Comparison of ENCODE assay signal across 8 cellular contexts in genomic region chr3:124078978-124079911, GRCh38. TPM values are rescaled to one million over a fixed set of nuclear protein-coding genes. Genes with fewer than 3 reads are reported as not detected.
DNase-seq lines count a peak whose midpoint lies in the region; ATAC-seq and TF ChIP-seq lines count a peak whose summit lies in the region.

No MANE protein-coding gene starts in this region.

- H3K27me3 Mint-ChIP-seq in HFFc6 (ENCODE audit: insufficient read depth) (peaks cover 19% of the 10 kb centered on the region), endothelial cell (ENCODE audit: unreplicated experiment) (peaks cover 4% of the 10 kb centered on the region), nephron progenitor cell (ENCODE audit: low read depth, poor library complexity) (peaks cover 9% of the 10 kb centered on the region)

- H3K27ac Mint-ChIP-seq in HFFc6 (no peak overlapping the region), endothelial cell (ENCODE audit: unreplicated experiment) (peak overlapping the region; percentile 94), nephron progenitor cell (peak overlapping the region; percentile 17)

- H3K36me3 Mint-ChIP-seq in HFFc6 (ENCODE audit: low read depth) = no peaks in the 10 kb centered on the region
- H3K36me3 Mint-ChIP-seq in endothelial cell (ENCODE audit: low read depth, unreplicated experiment) = peaks cover 13% of the 10 kb centered on the region
- H3K36me3 Mint-ChIP-seq in nephron progenitor cell (ENCODE audit: low read depth) = no peaks in the 10 kb centered on the region

- H3K4me3 Mint-ChIP-seq in HFFc6 (no peak overlapping the region), endothelial cell (ENCODE audit: unreplicated experiment) (peak overlapping the region; percentile 80), nephron progenitor cell (no peak overlapping the region)

- no peak for ATAC-seq in activated CD4-positive, CD25-positive, alpha-beta regulatory T cell treated with anti-CD3 and anti-CD28 coated beads, Interleukin-2, amount 50 U/mL, for 24 hours

- DNase-seq in D341Med (ENCODE audit: low spot score) (peak; percentile 53), HFFc6 (peak; percentile 50), NOMO-1 treated with dmso at 0.1 percent for 144 hours (lab: John Stamatoyannopoulos, UW; ENCODE audit: unreplicated experiment) (peak; percentile 1), endothelial cell (ENCODE audit: low spot score) (peak; percentile 25), nephron progenitor cell (peak; percentile 27), epidermal melanocyte (ENCODE audit: insufficient read length, low spot score) (no peak)
- no peak for DNase-seq in activated effector memory CD4-positive, alpha-beta T cell treated with anti-CD3 and anti-CD28 coated beads, Interleukin-2, amount 50 U/mL, for 16 hours

- H3K9me3 Mint-ChIP-seq in HFFc6 = no peaks in the 10 kb centered on the region
- no peaks in the 10 kb centered on the region for H3K9me3 Mint-ChIP-seq in endothelial cell (ENCODE audit: unreplicated experiment)
- H3K9me3 Mint-ChIP-seq in nephron progenitor cell = no peaks in the 10 kb centered on the region

- H3K4me1 Mint-ChIP-seq in HFFc6 (ENCODE audit: low read depth) (no peaks in the 10 kb centered on the region), endothelial cell (ENCODE audit: unreplicated experiment) (peaks cover 73% of the 10 kb centered on the region), nephron progenitor cell (peaks cover 30% of the 10 kb centered on the region)

- TF ChIP-seq CTCF in HFFc6 (IDR thresholded peaks at IDR 0.05) = peak; percentile 96
- TF ChIP-seq CTCF in endothelial cell (IDR thresholded peaks at IDR 0.05; ENCODE audit: unreplicated experiment) = peak; percentile 93
- TF ChIP-seq CTCF in nephron progenitor cell (IDR thresholded peaks at IDR 0.05) = peak; percentile 87

RNA-seq across cellular contexts. Expression of gene KALRN, which starts 46.1 kb away (rescaled TPM):
- total RNA-seq in HFFc6 (2021; fragmentation: NEBNext Ultra II Directional; extraction: Animal tissue kit (Norgen Biotek cat#: 25700)) = 1 to 10 TPM; 1.9 to 5.6 (median 2.4) TPM
- 250 TPM for total RNA-seq in endothelial cell (ENCODE audit: unreplicated experiment)

Comparison
In these comparisons a context has a peak if more than half of its experiments do, and no peak if none do; other contexts are left out.
1. DNase-seq: peak in D341Med (single experiment), HFFc6 (single experiment), NOMO-1 treated with dmso at 0.1 percent for 144 hours (single experiment), endothelial cell (single experiment) and nephron progenitor cell (single experiment); none in epidermal melanocyte (single experiment) and activated effector memory CD4-positive, alpha-beta T cell treated with anti-CD3 and anti-CD28 coated beads, Interleukin-2, amount 50 U/mL, for 16 hours (single experiment).
2. RNA of gene KALRN, which starts 46.1 kb away (total RNA-seq): 250 TPM in endothelial cell (single experiment); 1.9 to 5.6 TPM in HFFc6; every median in the first group is over 10 times any median in the second.
3. Peak in every context shown above with its lines, with median percentiles within 50 percentile points of each other: CTCF ChIP-seq.